ENCODE assay signal across 3 cellular contexts in the genomic region with DNA sequence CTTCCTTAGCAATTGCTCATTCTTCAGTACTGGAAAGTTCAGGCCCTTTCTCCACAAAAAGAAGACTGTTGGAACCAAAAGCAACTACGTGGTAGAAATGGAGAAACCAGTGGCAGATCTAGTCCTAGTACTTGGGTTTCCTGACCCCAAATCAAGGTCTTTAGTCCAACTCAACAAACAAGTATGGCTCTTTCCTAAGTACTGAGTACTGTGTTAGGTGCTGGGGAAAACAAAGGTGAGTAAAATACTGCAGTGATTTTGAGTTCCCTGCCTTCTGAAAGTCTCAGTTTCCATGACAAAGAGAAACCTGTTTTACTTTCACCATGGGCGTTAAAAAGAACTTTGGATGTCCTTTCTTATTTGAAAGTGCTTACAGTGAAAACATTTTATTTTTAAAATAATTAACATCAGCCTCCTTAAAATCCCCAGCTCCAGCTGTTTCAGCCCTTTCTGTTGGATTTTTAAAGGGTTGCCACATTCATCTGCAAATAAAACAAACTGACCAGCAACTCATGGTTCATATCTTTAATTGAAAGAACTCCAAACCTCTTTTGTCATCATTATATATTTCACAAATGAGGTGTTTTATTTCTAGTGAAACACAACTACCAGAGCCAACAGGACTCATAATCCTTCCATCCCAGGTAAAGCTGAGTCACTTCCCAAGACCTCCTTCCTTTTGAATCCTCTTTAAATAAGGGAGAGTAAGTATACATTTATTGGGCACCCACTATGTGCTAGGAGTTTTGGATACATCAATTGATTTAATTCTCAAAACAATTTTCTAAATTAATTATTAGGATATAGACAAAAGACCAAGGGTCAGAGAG.
TF ChIP-seq lines count a peak whose summit lies in the region.

No MANE protein-coding gene starts in this region.

TF ChIP-seq in GM23338, 12 proteins besides CTCF, POLR2A, EP300 and RAD21 (continues in another document):
- TF ChIP-seq NANOG (IDR thresholded peaks at IDR 0.05; ENCODE audit: borderline replicate concordance): peak; percentile 72
- TF ChIP-seq, protein P1, sequence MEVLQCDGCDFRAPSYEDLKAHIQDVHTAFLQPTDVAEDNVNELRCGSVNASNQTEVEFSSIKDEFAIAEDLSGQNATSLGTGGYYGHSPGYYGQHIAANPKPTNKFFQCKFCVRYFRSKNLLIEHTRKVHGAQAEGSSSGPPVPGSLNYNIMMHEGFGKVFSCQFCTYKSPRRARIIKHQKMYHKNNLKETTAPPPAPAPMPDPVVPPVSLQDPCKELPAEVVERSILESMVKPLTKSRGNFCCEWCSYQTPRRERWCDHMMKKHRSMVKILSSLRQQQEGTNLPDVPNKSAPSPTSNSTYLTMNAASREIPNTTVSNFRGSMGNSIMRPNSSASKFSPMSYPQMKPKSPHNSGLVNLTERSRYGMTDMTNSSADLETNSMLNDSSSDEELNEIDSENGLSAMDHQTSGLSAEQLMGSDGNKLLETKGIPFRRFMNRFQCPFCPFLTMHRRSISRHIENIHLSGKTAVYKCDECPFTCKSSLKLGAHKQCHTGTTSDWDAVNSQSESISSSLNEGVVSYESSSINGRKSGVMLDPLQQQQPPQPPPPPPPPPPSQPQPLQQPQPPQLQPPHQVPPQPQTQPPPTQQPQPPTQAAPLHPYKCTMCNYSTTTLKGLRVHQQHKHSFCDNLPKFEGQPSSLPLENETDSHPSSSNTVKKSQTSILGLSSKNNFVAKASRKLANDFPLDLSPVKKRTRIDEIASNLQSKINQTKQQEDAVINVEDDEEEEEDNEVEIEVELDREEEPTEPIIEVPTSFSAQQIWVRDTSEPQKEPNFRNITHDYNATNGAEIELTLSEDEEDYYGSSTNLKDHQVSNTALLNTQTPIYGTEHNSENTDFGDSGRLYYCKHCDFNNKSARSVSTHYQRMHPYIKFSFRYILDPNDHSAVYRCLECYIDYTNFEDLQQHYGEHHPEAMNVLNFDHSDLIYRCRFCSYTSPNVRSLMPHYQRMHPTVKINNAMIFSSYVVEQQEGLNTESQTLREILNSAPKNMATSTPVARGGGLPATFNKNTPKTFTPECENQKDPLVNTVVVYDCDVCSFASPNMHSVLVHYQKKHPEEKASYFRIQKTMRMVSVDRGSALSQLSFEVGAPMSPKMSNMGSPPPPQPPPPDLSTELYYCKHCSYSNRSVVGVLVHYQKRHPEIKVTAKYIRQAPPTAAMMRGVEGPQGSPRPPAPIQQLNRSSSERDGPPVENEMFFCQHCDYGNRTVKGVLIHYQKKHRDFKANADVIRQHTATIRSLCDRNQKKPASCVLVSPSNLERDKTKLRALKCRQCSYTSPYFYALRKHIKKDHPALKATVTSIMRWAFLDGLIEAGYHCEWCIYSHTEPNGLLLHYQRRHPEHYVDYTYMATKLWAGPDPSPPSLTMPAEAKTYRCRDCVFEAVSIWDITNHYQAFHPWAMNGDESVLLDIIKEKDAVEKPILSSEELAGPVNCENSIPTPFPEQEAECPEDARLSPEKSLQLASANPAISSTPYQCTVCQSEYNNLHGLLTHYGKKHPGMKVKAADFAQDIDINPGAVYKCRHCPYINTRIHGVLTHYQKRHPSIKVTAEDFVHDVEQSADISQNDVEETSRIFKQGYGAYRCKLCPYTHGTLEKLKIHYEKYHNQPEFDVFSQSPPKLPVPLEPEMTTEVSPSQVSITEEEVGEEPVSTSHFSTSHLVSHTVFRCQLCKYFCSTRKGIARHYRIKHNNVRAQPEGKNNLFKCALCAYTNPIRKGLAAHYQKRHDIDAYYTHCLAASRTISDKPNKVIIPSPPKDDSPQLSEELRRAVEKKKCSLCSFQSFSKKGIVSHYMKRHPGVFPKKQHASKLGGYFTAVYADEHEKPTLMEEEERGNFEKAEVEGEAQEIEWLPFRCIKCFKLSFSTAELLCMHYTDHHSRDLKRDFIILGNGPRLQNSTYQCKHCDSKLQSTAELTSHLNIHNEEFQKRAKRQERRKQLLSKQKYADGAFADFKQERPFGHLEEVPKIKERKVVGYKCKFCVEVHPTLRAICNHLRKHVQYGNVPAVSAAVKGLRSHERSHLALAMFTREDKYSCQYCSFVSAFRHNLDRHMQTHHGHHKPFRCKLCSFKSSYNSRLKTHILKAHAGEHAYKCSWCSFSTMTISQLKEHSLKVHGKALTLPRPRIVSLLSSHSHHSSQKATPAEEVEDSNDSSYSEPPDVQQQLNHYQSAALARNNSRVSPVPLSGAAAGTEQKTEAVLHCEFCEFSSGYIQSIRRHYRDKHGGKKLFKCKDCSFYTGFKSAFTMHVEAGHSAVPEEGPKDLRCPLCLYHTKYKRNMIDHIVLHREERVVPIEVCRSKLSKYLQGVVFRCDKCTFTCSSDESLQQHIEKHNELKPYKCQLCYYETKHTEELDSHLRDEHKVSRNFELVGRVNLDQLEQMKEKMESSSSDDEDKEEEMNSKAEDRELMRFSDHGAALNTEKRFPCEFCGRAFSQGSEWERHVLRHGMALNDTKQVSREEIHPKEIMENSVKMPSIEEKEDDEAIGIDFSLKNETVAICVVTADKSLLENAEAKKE (CRISPR knock-in tag; IDR thresholded peaks at IDR 0.05): peak; percentile 57; the same call in 1 of the 2 replicates

TF ChIP-seq in H1, 55 proteins besides CTCF, POLR2A, EP300 and RAD21 (continues in another document):
- TF ChIP-seq TCF12 (IDR thresholded peaks at IDR 0.05; ENCODE audit: low read depth, low read length) (no peak), KDM4A (IDR thresholded peaks at IDR 0.05; ENCODE audit: low read depth, low read length, severe bottlenecking) (no peak), RXRA (IDR thresholded peaks at IDR 0.05; ENCODE audit: insufficient read depth, low read depth, low read length) (no peak)

TF ChIP-seq in liver, 16 proteins besides CTCF, POLR2A, EP300 and RAD21:
- TF ChIP-seq RXRA (IDR thresholded peaks at IDR 0.05): peak in 1 of 2 donors; percentile 35
- TF ChIP-seq HNF4G (IDR thresholded peaks at IDR 0.05): no peak
- peak in 1 of 2 donors; percentile 33 for TF ChIP-seq JUND (IDR thresholded peaks at IDR 0.05)
- TF ChIP-seq, protein P2, sequence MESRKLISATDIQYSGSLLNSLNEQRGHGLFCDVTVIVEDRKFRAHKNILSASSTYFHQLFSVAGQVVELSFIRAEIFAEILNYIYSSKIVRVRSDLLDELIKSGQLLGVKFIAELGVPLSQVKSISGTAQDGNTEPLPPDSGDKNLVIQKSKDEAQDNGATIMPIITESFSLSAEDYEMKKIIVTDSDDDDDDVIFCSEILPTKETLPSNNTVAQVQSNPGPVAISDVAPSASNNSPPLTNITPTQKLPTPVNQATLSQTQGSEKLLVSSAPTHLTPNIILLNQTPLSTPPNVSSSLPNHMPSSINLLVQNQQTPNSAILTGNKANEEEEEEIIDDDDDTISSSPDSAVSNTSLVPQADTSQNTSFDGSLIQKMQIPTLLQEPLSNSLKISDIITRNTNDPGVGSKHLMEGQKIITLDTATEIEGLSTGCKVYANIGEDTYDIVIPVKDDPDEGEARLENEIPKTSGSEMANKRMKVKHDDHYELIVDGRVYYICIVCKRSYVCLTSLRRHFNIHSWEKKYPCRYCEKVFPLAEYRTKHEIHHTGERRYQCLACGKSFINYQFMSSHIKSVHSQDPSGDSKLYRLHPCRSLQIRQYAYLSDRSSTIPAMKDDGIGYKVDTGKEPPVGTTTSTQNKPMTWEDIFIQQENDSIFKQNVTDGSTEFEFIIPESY (IDR thresholded peaks at IDR 0.05): peak; percentile 21
- TF ChIP-seq HNF4A (conservative IDR thresholded peaks at IDR 0.05): peak; percentile 17 to 54
